5 cellular contexts compared by ENCODE assay signal in the genomic region with DNA sequence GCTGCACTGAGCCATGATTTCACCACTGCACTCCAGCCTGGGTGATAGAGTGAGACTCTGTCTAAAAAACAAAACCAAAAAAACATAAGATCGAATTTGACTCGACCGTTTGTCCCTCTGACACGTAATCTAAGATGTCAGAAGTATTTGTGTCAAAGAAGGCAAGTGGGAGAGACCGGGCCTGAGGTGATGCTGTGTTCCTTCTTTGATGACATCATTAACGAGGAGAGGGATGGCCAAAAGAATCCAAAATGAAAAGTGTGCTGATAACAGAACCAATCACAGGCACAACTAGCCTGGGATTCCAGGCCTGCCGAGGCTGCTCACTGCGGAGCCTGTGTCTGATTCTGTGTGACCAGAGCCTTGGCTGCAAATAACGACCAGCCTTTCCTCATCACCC. TPM values are rescaled to one million over a fixed set of nuclear protein-coding genes. Genes with fewer than 3 reads are reported as not detected.
"Had no signal": no experiment of that assay in that cellular context is flagged by ENCODE, and none has a peak within 500 bp of the region (broad histone marks: within the 10 kb centered on the region; RNA-seq: fewer than 3 reads in every experiment).

No MANE protein-coding gene starts in this region.

RNA-seq across cellular contexts. Expression of gene DPP6, which starts 52.9 kb away (rescaled TPM):
- total RNA-seq: HT-29, HT1080, IMR-90, K562 had no signal
- polyA plus RNA-seq: IgD-negative memory B cell, IMR-90, K562 had no signal
